Comparison of ENCODE assay signal across 15 cellular contexts in the genomic region with DNA sequence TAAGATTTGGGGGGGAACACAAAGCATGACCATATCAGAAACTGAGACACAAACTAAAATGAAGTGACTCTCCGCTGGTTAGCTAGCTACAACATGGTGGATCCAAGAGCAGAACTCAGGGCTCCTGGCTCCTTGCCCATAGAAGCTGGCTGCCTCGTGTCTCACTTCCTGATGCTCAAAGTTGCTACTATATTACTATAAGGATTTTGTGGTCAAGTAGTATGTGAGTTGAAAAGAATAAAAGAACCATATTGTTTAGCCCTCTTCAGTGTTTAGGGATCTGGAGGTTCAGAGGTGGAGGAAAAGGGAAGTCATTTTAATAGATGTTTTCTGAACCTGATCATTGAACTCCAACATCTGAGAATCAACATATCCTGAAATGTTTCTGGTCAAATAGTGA. TPM values are rescaled to one million over a fixed set of nuclear protein-coding genes. Genes with fewer than 3 reads are reported as not detected.
DNase-seq lines count a peak whose midpoint lies in the region; ATAC-seq, FAIRE-seq and TF ChIP-seq lines count a peak whose summit lies in the region.
"Had no signal": no experiment of that assay in that cellular context is flagged by ENCODE, and none has a peak within 500 bp of the region (broad histone marks: within the 10 kb centered on the region; RNA-seq: fewer than 3 reads in every experiment).

No MANE protein-coding gene starts in this region.

- WGBS in right cardiac atrium: 46% methylated on average over 2 of the region's 2 CpGs

- H3K36me3 ChIP-seq in PC-3 (ENCODE audit: low read depth, low read length) (no peaks in the 10 kb centered on the region), PC-9 (ENCODE audit: low read depth) (no peaks in the 10 kb centered on the region)
- H3K36me3 ChIP-seq: BE2C, HAP-1 had no signal

- H2AFZ ChIP-seq in PC-3 (ENCODE audit: low read length) (no peak overlapping the region), PC-9 (no peak overlapping the region)

- H3K9me3 ChIP-seq in right cardiac atrium (ENCODE audit: control insufficient read depth, low read length): no peaks in the 10 kb centered on the region
- H3K9me3 ChIP-seq in PC-3 (ENCODE audit: low read length): no peaks in the 10 kb centered on the region
- H3K9me3 ChIP-seq in PC-9 (ENCODE audit: insufficient read depth, low read depth): no peaks in the 10 kb centered on the region
- H3K9me3 ChIP-seq: BE2C, HAP-1 had no signal

- peak in 2 of 3 donors; percentile 60 to 64 for DNase-seq in right cardiac atrium
- DNase-seq in Right ventricle myocardium inferior (ENCODE audit: missing footprints): no peak
- DNase-seq in PC-3: peak; percentile 52
- peak; percentile 76 for DNase-seq in choroid plexus epithelial cell (ENCODE audit: low read depth)
- DNase-seq in urothelium cell line (ENCODE audit: low spot score): no peak
- DNase-seq in activated CD8-positive, alpha-beta memory T cell treated with anti-CD3 and anti-CD28 coated beads, Interleukin-2, amount 50 U/mL, for 4 hours: no peak
- DNase-seq in PC-9: no peak
- DNase-seq: activated CD8-positive, alpha-beta T cell treated with anti-CD3 and anti-CD28 coated beads, Interleukin-2, amount 10 ng/mL, durations not matched to agents 7 days and 5 days; activated gamma-delta T cell; BE2C; retina; stimulated activated CD4-positive, alpha-beta T cell treated with anti-CD3 and anti-CD28 coated beads, Interleukin-4, amount 100 ng/mL, for 4 hours; stimulated activated naive CD8-positive, alpha-beta T cell treated with anti-CD3 and anti-CD28 coated beads, Interleukin-15, Interleukin-2, amounts not matched to agents 100 U/mL and 50 U/mL, for 24 hours had no signal

- no peaks in the 10 kb centered on the region for H3F3A ChIP-seq in PC-3 (ENCODE audit: low read length, unreplicated experiment)
- no peaks in the 10 kb centered on the region for H3F3A ChIP-seq in PC-9 (ENCODE audit: insufficient read depth, low read depth)

- H4K20me1 ChIP-seq in PC-3 (ENCODE audit: low read length): no peaks in the 10 kb centered on the region
- no peaks in the 10 kb centered on the region for H4K20me1 ChIP-seq in PC-9 (ENCODE audit: insufficient read depth)

- no peak overlapping the region for H3K4me2 ChIP-seq in PC-3 (ENCODE audit: low read length)
- H3K4me2 ChIP-seq in PC-9: no peak overlapping the region

- intact Hi-C loops in right cardiac atrium (cut with DNase I) (loop anchor here in 1 of 4 donors (10.0 kb wide), 1 partner anchor 189 kb away; no protein-coding TSS in a partner anchor), Right ventricle myocardium inferior (cut with DNase I) (loop anchor here (5.0 kb wide), 1 partner anchor 257 kb away; no protein-coding TSS in a partner anchor), PC-3 (cut with micrococcal nuclease) (no loop called here), PC-9 (cut with micrococcal nuclease; ENCODE audit: unreplicated experiment) (loop anchor here (5.0 kb wide), 3 partner anchors 133 to 257 kb away; no protein-coding TSS in a partner anchor)

- POLR2A ChIA-PET in PC-3 (lab: Charles Lee; ENCODE audit: unreplicated experiment) (no interaction called here), PC-9 (lab: Charles Lee; ENCODE audit: unreplicated experiment) (no interaction called here)

- CTCF ChIA-PET in PC-3 (lab: Charles Lee) (no interaction called here), PC-9 (lab: Charles Lee) (no interaction called here)

- no peak overlapping the region for H3K27ac ChIP-seq in right cardiac atrium (ENCODE audit: low read length)
- no peak overlapping the region for H3K27ac ChIP-seq in PC-3 (ENCODE audit: low read length)
- H3K27ac ChIP-seq in PC-9: no peak overlapping the region

- H3K9me2 ChIP-seq in PC-3 (replicated peaks; ENCODE audit: low read length) (no peaks in the 10 kb centered on the region), PC-9 (ENCODE audit: insufficient read depth) (no peaks in the 10 kb centered on the region)

- BruUV-seq in PC-3 (replicated peaks; lab: Mats Ljungman, UMichigan) (no TSS peak), PC-9 (replicated peaks; lab: Mats Ljungman, UMichigan) (no TSS peak)

- H3K79me2 ChIP-seq in PC-3 (ENCODE audit: low read length) (no peaks in the 10 kb centered on the region), PC-9 (ENCODE audit: low read depth) (no peaks in the 10 kb centered on the region)

- no peak for TF ChIP-seq CTCF in PC-3 (conservative IDR thresholded peaks at IDR 0.05; ENCODE audit: low read depth, low read length)
- TF ChIP-seq CTCF in choroid plexus epithelial cell (conservative IDR thresholded peaks at IDR 0.05; ENCODE audit: low read depth, low read length): no peak
- TF ChIP-seq CTCF in PC-9 (conservative IDR thresholded peaks at IDR 0.05): no peak

- H3K27me3 ChIP-seq in right cardiac atrium (ENCODE audit: control insufficient read depth, insufficient read depth): no peaks in the 10 kb centered on the region
- H3K27me3 ChIP-seq in PC-3 (ENCODE audit: low read length): no peaks in the 10 kb centered on the region
- H3K27me3 ChIP-seq in PC-9 (ENCODE audit: insufficient read depth, low read depth): no peaks in the 10 kb centered on the region

- ATAC-seq in right cardiac atrium (no peak), Right ventricle myocardium inferior (no peak), PC-3 (0 out of 2 replicates have a peak, but pooled peaks have one; percentile 27), GM18498 (IDR thresholded peaks at IDR 0.05; ENCODE audit: unreplicated experiment) (no peak)
- ATAC-seq: activated CD8-positive, alpha-beta T cell treated with anti-CD3 and anti-CD28 coated beads, Interleukin-2, amount 10 ng/mL, durations not matched to agents 7 days and 5 days; stimulated activated naive CD8-positive, alpha-beta T cell treated with anti-CD3 and anti-CD28 coated beads, Interleukin-15, Interleukin-2, amounts not matched to agents 100 U/mL and 50 U/mL, for 24 hours had no signal

- H3K9ac ChIP-seq in PC-3 (ENCODE audit: low read length): no peak overlapping the region

- FAIRE-seq in urothelium cell line (lab: Jason Lieb, UNC): peak; percentile 27

- H3K4me3 ChIP-seq in right cardiac atrium (ENCODE audit: low read length): no peak overlapping the region
- no peak overlapping the region for H3K4me3 ChIP-seq in PC-3 (ENCODE audit: low read length)
- H3K4me3 ChIP-seq in choroid plexus epithelial cell (ENCODE audit: low read depth, low read length): no peak overlapping the region
- H3K4me3 ChIP-seq in PC-9: no peak overlapping the region
- H3K4me3 ChIP-seq: HAP-1 had no signal

- H3K4me1 ChIP-seq in right cardiac atrium (ENCODE audit: control insufficient read depth, insufficient read depth, low read length): peaks cover 2% of the 10 kb centered on the region
- H3K4me1 ChIP-seq in PC-3 (ENCODE audit: insufficient read depth, low read length): peaks cover 5% of the 10 kb centered on the region; the same call in 1 of the 2 replicates
- H3K4me1 ChIP-seq in PC-9 (replicated peaks; ENCODE audit: insufficient read depth): no peaks in the 10 kb centered on the region
- H3K4me1 ChIP-seq: HAP-1 had no signal

RNA-seq across cellular contexts. Expression of gene SIK2, which starts 16.9 kb away (rescaled TPM):
- total RNA-seq in right cardiac atrium (10 to 100 TPM; 18.0 to 51.7 (median 21.9) TPM), Right ventricle myocardium inferior (15.9 TPM), PC-3 (2014; rRNA removed) (8.6 and 9.0 TPM in 2 replicates), PC-9 (2021) (16.2 and 16.6 TPM in 2 replicates)
- 7.4 TPM for polyA plus RNA-seq in right cardiac atrium

RNA-seq across cellular contexts. Expression of gene LAYN, which starts 44.9 kb away (rescaled TPM):
- total RNA-seq in right cardiac atrium (1 to 10 TPM; 5.5 to 7.8 (median 6.4) TPM), Right ventricle myocardium inferior (3.7 TPM), PC-3 (2014; rRNA removed) (0.47 TPM in 1 of 2 replicates, not detected in the other), PC-9 (2021) (19.9 and 22.2 TPM in 2 replicates)
- polyA plus RNA-seq in right cardiac atrium: 5.0 TPM

Comparison
In these comparisons a context has a peak if more than half of its experiments do, and no peak if none do; other contexts are left out.
1. DNase-seq: peak in right cardiac atrium (2 of 3), PC-3 (single experiment) and choroid plexus epithelial cell (single experiment); none in Right ventricle myocardium inferior (single experiment), urothelium cell line (single experiment), activated CD8-positive, alpha-beta memory T cell treated with anti-CD3 and anti-CD28 coated beads, Interleukin-2, amount 50 U/mL, for 4 hours (single experiment) and PC-9 (0 of 2).